Comparison of ENCODE assay signal across 14 cellular contexts in the genomic region with DNA sequence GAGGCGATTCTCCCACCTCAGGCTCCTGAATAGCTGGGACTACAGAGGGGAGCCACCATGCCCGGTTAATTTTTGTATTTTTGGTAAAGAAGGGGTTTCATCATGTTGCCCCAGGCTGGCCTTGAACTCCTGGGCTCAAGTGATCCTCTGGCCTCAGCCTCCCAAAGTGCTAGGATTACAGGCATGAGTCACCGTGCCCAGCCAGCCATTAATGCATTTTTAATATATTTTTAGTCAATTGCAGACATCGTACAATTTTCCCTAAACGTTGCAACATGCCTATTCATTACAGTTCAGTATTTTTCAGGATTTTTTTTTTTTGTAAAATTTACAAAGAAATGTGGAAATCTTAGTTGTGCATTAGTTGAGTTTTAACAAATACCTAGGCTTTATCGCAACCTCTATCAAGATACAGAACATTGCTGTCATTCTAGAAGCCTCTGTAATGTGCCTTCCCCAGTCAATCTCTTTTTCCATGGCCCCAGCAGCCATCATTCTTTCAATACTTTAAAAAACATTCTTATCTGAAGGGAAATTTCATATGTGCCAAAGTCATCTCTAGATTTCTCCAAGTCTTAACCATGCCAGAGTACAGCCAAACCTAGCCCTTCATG.
"Had no signal": no experiment of that assay in that cellular context is flagged by ENCODE, and none has a peak within 500 bp of the region (broad histone marks: within the 10 kb centered on the region; RNA-seq: fewer than 3 reads in every experiment).

No MANE protein-coding gene starts in this region.

- H3K4me3 ChIP-seq: cardiac muscle cell, tibial artery, uterus had no signal

- H3K36me3 ChIP-seq: cardiac muscle cell, uterus had no signal

- DNase-seq: activated CD4-positive, alpha-beta T cell treated with anti-CD3 and anti-CD28 coated beads, Interleukin-2, amount 50 U/mL, for 1 hour; activated CD4-positive, CD25-positive, alpha-beta regulatory T cell; activated CD8-positive, alpha-beta memory T cell treated with anti-CD3 and anti-CD28 coated beads for 24 hours; activated naive CD4-positive, alpha-beta T cell; activated naive CD8-positive, alpha-beta T cell treated with anti-CD3 and anti-CD28 coated beads, Interleukin-2, amount 50 U/mL, for 24 hours; foreskin keratinocyte; kidney glomerular epithelial cell; nucleus accumbens; stimulated activated CD4-positive, alpha-beta T cell treated with anti-CD3 and anti-CD28 coated beads, Interleukin-2, amount 100 ng/mL, for 48 hours; T-helper 2 cell; tibial artery; uterus had no signal

- H3K27me3 ChIP-seq: cardiac muscle cell, foreskin keratinocyte, tibial artery, uterus had no signal

- H3K27ac ChIP-seq: cardiac muscle cell, foreskin keratinocyte, uterus had no signal

- H3K9me3 ChIP-seq: tibial artery, uterus had no signal

- ATAC-seq: foreskin keratinocyte; stimulated activated memory B cell treated with anti-CD40 and anti-IgM and Interleukin-4, amounts not matched to agents 10 μg/mL and 1 μg/mL and 100 μg/mL, for 72 hours had no signal
